In genomic region chr18:45749918-45750689, GRCh38 we compare ENCODE assay signal across 17 cellular contexts. TPM values are rescaled to one million over a fixed set of nuclear protein-coding genes. Genes with fewer than 3 reads are reported as not detected.
DNase-seq lines count a peak whose midpoint lies in the region; ATAC-seq lines count a peak whose summit lies in the region.
"Had no signal": no experiment of that assay in that cellular context is flagged by ENCODE, and none has a peak within 500 bp of the region (broad histone marks: within the 10 kb centered on the region; RNA-seq: fewer than 3 reads in every experiment).

No MANE protein-coding gene starts in this region.

- ATAC-seq in GM18502 (IDR thresholded peaks at IDR 0.05; ENCODE audit: poor library complexity, unreplicated experiment) (peak; percentile 69), GM21447 (IDR thresholded peaks at IDR 0.05; ENCODE audit: unreplicated experiment) (peak; percentile 63)
- ATAC-seq: heart left ventricle had no signal

- DNase-seq in HT1080 (ENCODE audit: low read depth), result peak; percentile 59
- DNase-seq in mucosa of gallbladder (ENCODE audit: low spot score), result peak; percentile 28
- DNase-seq in cortex of kidney (lab: John Stamatoyannopoulos, UW), result no peak
- DNase-seq in NCI-H526 treated with DMSO at 0.1 percent for 48 hours (lab: John Stamatoyannopoulos, UW), result no peak
- no peak for DNase-seq in activated T-cell treated with anti-CD3 and anti-CD28 coated beads, Interleukin-2, amount 50 U/mL, for 1 hour
- DNase-seq in cerebellar cortex (ENCODE audit: low spot score), result no peak
- DNase-seq: activated CD4-positive, alpha-beta T cell treated with anti-CD3 and anti-CD28 coated beads for 1 hour; brain microvascular endothelial cell; heart left ventricle; islet precursor cell; NCI-H1092; NCI-H2227 treated with DMSO at 0.1 percent for 48 hours; SJCRH30; T1000 had no signal

RNA-seq across cellular contexts. Expression of gene SLC14A1, which starts 26.1 kb away (rescaled TPM):
- total RNA-seq in HT1080 (2014; rRNA removed; shearing (Covaris generic)), result 37.6 and 44.9 TPM in 2 replicates
- polyA plus RNA-seq in HT1080 (2015; cell fraction: cytosol; rRNA removed), result 45.7 and 52.5 TPM in 2 replicates
- polyA plus RNA-seq in HT1080 (2015; cell fraction: nucleus; rRNA removed), result 54.0 and 56.2 TPM in 2 replicates
- 96.9 TPM for total RNA-seq in mucosa of gallbladder
- total RNA-seq: neural crest cell, SJCRH30 had no signal

Comparison
In these comparisons a context has a peak if more than half of its experiments do, and no peak if none do; other contexts are left out.
1. DNase-seq: peak in HT1080 (single experiment) and mucosa of gallbladder (single experiment); none in cortex of kidney (single experiment), NCI-H526 treated with DMSO at 0.1 percent for 48 hours (single experiment), activated T-cell treated with anti-CD3 and anti-CD28 coated beads, Interleukin-2, amount 50 U/mL, for 1 hour (single experiment) and cerebellar cortex (single experiment).